22 cellular contexts compared by ENCODE assay signal in the genomic region with DNA sequence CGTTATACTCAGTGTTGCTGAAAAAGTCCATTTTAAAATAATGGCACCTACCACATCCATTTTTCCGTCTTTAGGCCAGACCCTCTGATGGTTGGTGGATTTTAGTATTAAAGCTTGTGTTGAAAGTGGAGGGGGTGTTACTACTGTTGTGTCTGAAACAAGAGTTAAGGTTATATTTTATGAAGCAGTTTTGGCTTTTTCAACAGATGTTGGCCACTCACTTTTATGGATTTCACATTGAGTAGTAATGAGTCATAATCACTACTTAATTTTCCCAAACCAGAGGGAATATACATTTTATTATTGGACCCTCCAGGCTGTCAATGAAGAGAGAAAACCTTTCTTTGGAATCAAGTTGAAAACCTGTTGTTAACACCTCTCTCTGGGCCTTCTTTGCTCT.
"Had no signal": no experiment of that assay in that cellular context is flagged by ENCODE, and none has a peak within 500 bp of the region (broad histone marks: within the 10 kb centered on the region; RNA-seq: fewer than 3 reads in every experiment).

No MANE protein-coding gene starts in this region.

- DNase-seq: activated CD4-positive, alpha-beta T cell treated with anti-CD3 and anti-CD28 coated beads, Interleukin-2, amount 10 ng/mL, durations not matched to agents 7 days and 5 days; activated CD8-positive, alpha-beta memory T cell treated with anti-CD3 and anti-CD28 coated beads for 24 hours; activated naive CD4-positive, alpha-beta T cell treated with anti-CD3 and anti-CD28 coated beads, Interleukin-2, amount 50 U/mL, for 16 hours; adrenal gland; body of pancreas; effector memory CD4-positive, alpha-beta T cell; glutamatergic neuron; left cardiac atrium; naive thymus-derived CD4-positive, alpha-beta T cell; nucleus accumbens; right cardiac atrium; spleen; stimulated activated CD4-positive, alpha-beta T cell treated with anti-CD3 and anti-CD28 coated beads, Interleukin-1b, Interleukin-23, amount 100 ng/mL, for 48 hours; stimulated activated naive CD4-positive, alpha-beta T cell; substantia nigra; transverse colon had no signal

- H3K27ac Mint-ChIP-seq: activated CD4-positive, alpha-beta T cell treated with anti-CD3 and anti-CD28 coated beads, Interleukin-2, amount 10 ng/mL, durations not matched to agents 7 days and 5 days; activated T-helper 17 cell treated with anti-CD3 and anti-CD28 coated beads, Interleukin-2, amount 50 U/mL, for 72 hours; naive thymus-derived CD4-positive, alpha-beta T cell; progenitor cell of endocrine pancreas; T-helper 1 cell treated with Interleukin-12 subunit alpha and Interleukin-12 subunit beta and Interleukin-4 antibody, amounts not matched to agents 30 μg/mL and 1 μg/mL, for 36 hours; WTC11 had no signal

- H3K4me3 ChIP-seq: adrenal gland, body of pancreas, lung, spleen, transverse colon had no signal

- H3K9me3 Mint-ChIP-seq: activated CD4-positive, alpha-beta T cell treated with anti-CD3 and anti-CD28 coated beads, Interleukin-2, amount 10 ng/mL, durations not matched to agents 7 days and 5 days; activated T-helper 17 cell treated with anti-CD3 and anti-CD28 coated beads, Interleukin-2, amount 50 U/mL, for 72 hours; central memory CD8-positive, alpha-beta T cell; naive thymus-derived CD4-positive, alpha-beta T cell; T-helper 1 cell treated with Interleukin-12 subunit alpha and Interleukin-12 subunit beta and Interleukin-4 antibody, amounts not matched to agents 30 μg/mL and 1 μg/mL, for 36 hours; WTC11 had no signal

- H3K36me3 Mint-ChIP-seq: naive thymus-derived CD4-positive, alpha-beta T cell; WTC11 had no signal

- H3K4me1 Mint-ChIP-seq: activated CD4-positive, alpha-beta T cell treated with anti-CD3 and anti-CD28 coated beads, Interleukin-2, amount 10 ng/mL, durations not matched to agents 7 days and 5 days; activated T-helper 17 cell treated with anti-CD3 and anti-CD28 coated beads, Interleukin-2, amount 50 U/mL, for 72 hours; central memory CD8-positive, alpha-beta T cell; naive thymus-derived CD4-positive, alpha-beta T cell had no signal

- H3K4me3 Mint-ChIP-seq: activated CD4-positive, alpha-beta T cell treated with anti-CD3 and anti-CD28 coated beads, Interleukin-2, amount 10 ng/mL, durations not matched to agents 7 days and 5 days; activated T-helper 17 cell treated with anti-CD3 and anti-CD28 coated beads, Interleukin-2, amount 50 U/mL, for 72 hours; central memory CD8-positive, alpha-beta T cell; naive thymus-derived CD4-positive, alpha-beta T cell; T-helper 1 cell treated with Interleukin-12 subunit alpha and Interleukin-12 subunit beta and Interleukin-4 antibody, amounts not matched to agents 30 μg/mL and 1 μg/mL, for 36 hours; WTC11 had no signal

- H3K27me3 Mint-ChIP-seq: central memory CD8-positive, alpha-beta T cell; progenitor cell of endocrine pancreas had no signal
